ENCODE assay signal across 9 cellular contexts in the genomic region with DNA sequence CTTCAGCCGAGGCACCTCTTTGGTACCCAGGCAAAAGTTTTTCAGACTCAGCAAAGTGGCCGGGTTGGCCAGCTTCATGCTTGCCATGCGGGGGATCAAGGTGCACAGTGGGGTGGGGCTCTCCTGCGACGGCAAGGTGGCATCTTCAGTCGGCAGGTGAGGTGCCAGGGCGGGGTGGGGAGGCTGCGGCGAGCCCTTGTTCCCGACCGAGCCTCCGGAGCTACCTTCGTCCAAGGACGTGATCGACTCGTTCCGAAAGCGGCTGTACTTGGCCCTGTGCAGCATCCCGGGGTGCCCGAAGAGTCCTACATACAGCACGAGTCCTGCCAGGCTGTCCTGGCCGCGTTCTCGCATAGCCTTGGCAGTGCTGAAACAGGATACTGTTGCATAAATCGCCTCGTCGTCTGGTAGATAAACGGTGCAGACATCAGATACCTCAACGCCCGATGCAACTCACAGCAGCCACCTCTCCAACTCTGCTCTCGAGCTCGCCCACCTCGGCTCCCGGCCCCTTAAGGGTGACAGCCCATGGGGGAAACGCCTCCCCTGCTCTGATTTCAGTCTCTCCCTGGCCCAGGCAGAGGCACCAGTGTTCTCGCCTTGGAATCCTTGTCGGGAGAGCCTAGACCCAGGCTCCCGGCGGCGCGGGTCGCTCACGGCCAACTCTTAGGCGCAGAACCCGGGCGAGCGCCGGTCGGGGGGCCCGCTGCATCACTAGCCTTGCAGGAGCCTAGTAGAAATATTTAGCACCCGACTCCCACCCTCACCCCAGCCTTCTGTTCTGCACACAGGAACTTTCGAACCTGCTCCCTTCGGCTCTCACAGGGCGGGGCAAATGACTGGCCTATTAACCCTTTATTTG. TPM values are rescaled to one million over a fixed set of nuclear protein-coding genes. Genes with fewer than 3 reads are reported as not detected.
DNase-seq lines count a peak whose midpoint lies in the region; ATAC-seq, FAIRE-seq and TF ChIP-seq lines count a peak whose summit lies in the region.
"Had no signal": no experiment of that assay in that cellular context is flagged by ENCODE, and none has a peak within 500 bp of the region (broad histone marks: within the 10 kb centered on the region; RNA-seq: fewer than 3 reads in every experiment).

No MANE protein-coding gene starts in this region.

- in situ Hi-C loops in transverse colon (cut with MboI; ENCODE audit: low pct_ligation_motif_present in 1 of 4, low pct_unique_long_range_greater_than_20kb in 1 of 4, low sequenced_read_pairs in 3 of 4), result no loop called here

- H3K9ac ChIP-seq in mesendoderm (ENCODE audit: low read length), result peak overlapping the region; percentile 28

- POLR2A ChIA-PET in PC-9 (lab: Charles Lee; ENCODE audit: unreplicated experiment), result no interaction called here

- H3K79me2 ChIP-seq in PC-9 (ENCODE audit: low read depth) (no peaks in the 10 kb centered on the region), mesendoderm (ENCODE audit: control insufficient read depth, insufficient read depth, low read length) (no peaks in the 10 kb centered on the region)

- no peak overlapping the region for H2BK15ac ChIP-seq in mesendoderm (replicated peaks; ENCODE audit: low read depth)

- H3K36me3 ChIP-seq in PC-9 (ENCODE audit: low read depth) (no peaks in the 10 kb centered on the region), mesendoderm (ENCODE audit: control insufficient read depth, insufficient read depth, low read length) (no peaks in the 10 kb centered on the region), transverse colon (no peaks in the 10 kb centered on the region)

- CTCF ChIA-PET in PC-9 (lab: Charles Lee), result no interaction called here

- H3K4me3 ChIP-seq in PC-9 (peak overlapping the region; percentile 70), mesendoderm (ENCODE audit: low read length) (peak overlapping the region; percentile 32), transverse colon (peak overlapping the region; percentile 26 to 47 (median 36))

- H3K18ac ChIP-seq in mesendoderm (ENCODE audit: low read length), result no peak overlapping the region

- 0 out of 2 replicates have a peak, but pooled peaks cover 8% of the 10 kb centered on the region for H3K4me1 ChIP-seq in PC-9 (replicated peaks; ENCODE audit: insufficient read depth)
- H3K4me1 ChIP-seq in mesendoderm (ENCODE audit: control insufficient read depth, low read depth, low read length), result no peaks in the 10 kb centered on the region
- peaks cover 7 to 21% (median 18%) of the 10 kb centered on the region in 4 donors for H3K4me1 ChIP-seq in transverse colon

- intact Hi-C loops in PC-9 (cut with micrococcal nuclease; ENCODE audit: unreplicated experiment) (loop anchor here (5.0 kb wide), 3 partner anchors 81 to 151 kb away; partner anchors contain the start of gene CEP152), transverse colon (cut with DNase I; ENCODE audit: low total_unique reads) (loop anchor here (10.0 kb wide), 1 partner anchor 88 kb away; the partner anchor contains the start of gene EID1)

- H2AK5ac ChIP-seq in mesendoderm (ENCODE audit: low read length), result no peak overlapping the region

- H2BK5ac ChIP-seq in mesendoderm (ENCODE audit: low read length), result no peak overlapping the region

- DNase-seq in NCI-H446 (lab: John Stamatoyannopoulos, UW), result peak; percentile 12 to 69
- no peak for DNase-seq in NCI-H446 treated with DMSO at 0.1 percent for 48 hours (lab: John Stamatoyannopoulos, UW)
- DNase-seq in PC-9, result peak in 1 of 2 experiments; percentile 21
- peak; percentile 68 for DNase-seq in ecto neural progenitor cell (ENCODE audit: low spot score)
- DNase-seq in mesendoderm, result peak; percentile 49
- DNase-seq in transverse colon, result no peak
- no peak for DNase-seq in GM19239 (ENCODE audit: insufficient read length, low spot score)
- DNase-seq: DND-41 had no signal

- H3K23ac ChIP-seq in mesendoderm (ENCODE audit: low read length), result peak overlapping the region; percentile 48

- no peak for TF ChIP-seq EP300 in transverse colon (IDR thresholded peaks at IDR 0.05; ENCODE audit: low read depth)

- peak overlapping the region; percentile 69 for H3K56ac ChIP-seq in mesendoderm (ENCODE audit: low read length)

- no peak for ATAC-seq in GM19397 (IDR thresholded peaks at IDR 0.05; ENCODE audit: unreplicated experiment)

- no peaks in the 10 kb centered on the region for H4K20me1 ChIP-seq in PC-9 (ENCODE audit: insufficient read depth)

- H4K5ac ChIP-seq in mesendoderm (ENCODE audit: low read length), result no peak overlapping the region

- H3F3A ChIP-seq in PC-9 (ENCODE audit: insufficient read depth, low read depth), result peaks cover 5% of the 10 kb centered on the region; the same call in 1 of the 2 replicates

- H2AFZ ChIP-seq in PC-9, result peak overlapping the region; percentile 81

- H4K8ac ChIP-seq in mesendoderm (ENCODE audit: low read depth, low read length), result no peak overlapping the region

- H3K4ac ChIP-seq in mesendoderm (ENCODE audit: low read depth, low read length), result no peak overlapping the region

- TF ChIP-seq POLR2A in transverse colon (IDR thresholded peaks at IDR 0.05), result no peak

- WGBS in mesendoderm (ENCODE audit: extremely low coverage, insufficient coverage, low lambda C conversion rate), result no CpG with 5 or more reads among the region's 54 CpGs
- 14% methylated on average over 47 of the region's 54 CpGs; no CpG with 5 or more reads in 1 of the 2 donors for WGBS in transverse colon (ENCODE audit: low coverage in 1 of 2), 2 donors

- no peak overlapping the region for H2BK120ac ChIP-seq in mesendoderm (ENCODE audit: low read depth, low read length)

- no TSS peak for BruUV-seq in PC-9 (replicated peaks; lab: Mats Ljungman, UMichigan)

- H3K4me2 ChIP-seq in PC-9, result peak overlapping the region; percentile 95
- peak overlapping the region; percentile 66 for H3K4me2 ChIP-seq in mesendoderm (ENCODE audit: low read length)

- no peak for FAIRE-seq in GM19239 (lab: Jason Lieb, UNC)

- H3K27me3 ChIP-seq in PC-9 (ENCODE audit: insufficient read depth, low read depth), result no peaks in the 10 kb centered on the region
- peaks cover 4% of the 10 kb centered on the region for H3K27me3 ChIP-seq in mesendoderm (ENCODE audit: insufficient read depth, low read length, poor library complexity)
- peaks cover 35% of the 10 kb centered on the region for H3K27me3 ChIP-seq in transverse colon

- H3K27ac ChIP-seq in PC-9 (no peak overlapping the region), mesendoderm (ENCODE audit: low read depth, low read length) (no peak overlapping the region), transverse colon (peak overlapping the region in 2 of 4 donors; percentile 30 to 41)

- no peaks in the 10 kb centered on the region for H3K9me2 ChIP-seq in PC-9 (ENCODE audit: insufficient read depth)

- no peak for TF ChIP-seq CTCF in PC-9 (conservative IDR thresholded peaks at IDR 0.05)
- TF ChIP-seq CTCF in transverse colon (IDR thresholded peaks at IDR 0.05), result no peak

- H3K9me3 ChIP-seq in PC-9 (ENCODE audit: insufficient read depth, low read depth) (no peaks in the 10 kb centered on the region), transverse colon (no peaks in the 10 kb centered on the region)

- H3K79me1 ChIP-seq in mesendoderm (ENCODE audit: low read length), result no peaks in the 10 kb centered on the region

RNA-seq across cellular contexts. Expression of gene SHC4, which starts 0.8 kb away (rescaled TPM):
- total RNA-seq in PC-9 (2021) (0.18 and 0.44 TPM in 2 replicates), transverse colon (under 1 TPM in 2 of 4 donors, not detected in 2; 0.48 to 0.96 TPM)
- 0.13 TPM for polyA plus RNA-seq in mesendoderm (2013, experiment 1 of 2)
- polyA plus RNA-seq in mesendoderm (2013, experiment 2 of 2), result 0.13 TPM

Comparison
In these comparisons a context has a peak if more than half of its experiments do, and no peak if none do; other contexts are left out.
1. DNase-seq: peak in NCI-H446 (2 of 2), ecto neural progenitor cell (single experiment) and mesendoderm (single experiment); none in NCI-H446 treated with DMSO at 0.1 percent for 48 hours (single experiment), transverse colon (single experiment) and GM19239 (single experiment).
2. Peak in every context shown above with its lines, with median percentiles within 50 percentile points of each other: H3K4me3 ChIP-seq.